In the genomic region with DNA sequence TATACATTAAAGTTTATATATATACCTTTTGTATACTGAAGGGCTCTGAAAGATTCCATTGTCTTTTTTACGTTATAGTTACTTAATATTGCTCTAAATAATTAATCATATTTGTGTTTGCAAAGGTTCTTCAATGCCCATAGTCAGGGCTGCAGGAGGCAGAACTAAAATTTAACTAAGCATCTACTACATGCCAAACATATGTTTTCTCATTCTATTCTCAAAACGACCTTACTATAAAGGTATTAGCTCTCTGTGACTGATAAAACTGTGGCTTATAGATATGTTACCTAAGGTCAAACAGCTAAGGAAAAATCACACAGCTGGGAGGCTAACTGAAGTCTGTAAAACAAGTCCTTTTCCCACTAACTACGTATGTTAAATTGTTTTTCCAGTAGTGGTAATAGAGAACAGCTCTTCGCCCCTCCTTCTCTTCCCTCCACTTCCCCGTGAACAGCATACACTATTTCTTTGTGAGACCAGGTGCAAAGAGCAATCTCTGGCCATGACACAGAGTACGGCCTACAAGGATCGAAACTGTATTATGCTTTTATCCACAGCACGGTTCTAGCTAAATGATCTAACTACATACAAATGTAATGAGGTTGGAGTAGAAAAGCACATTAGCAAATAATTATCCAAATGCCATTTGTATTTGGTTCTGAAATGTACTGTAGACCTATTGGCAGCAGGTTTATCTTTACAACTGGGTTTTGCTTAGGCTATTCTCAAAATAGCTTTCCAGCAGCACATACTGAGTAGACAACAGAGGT, we compare ENCODE assay signal across 8 cellular contexts. TPM values are rescaled to one million over a fixed set of nuclear protein-coding genes. Genes with fewer than 3 reads are reported as not detected.
DNase-seq lines count a peak whose midpoint lies in the region; ATAC-seq, FAIRE-seq and TF ChIP-seq lines count a peak whose summit lies in the region.

No MANE protein-coding gene starts in this region.

- H3F3A ChIP-seq in Loucy (ENCODE audit: low read depth), result no peaks in the 10 kb centered on the region

- peak overlapping the region; percentile 95 for H3K4me3 Mint-ChIP-seq in Calu3 (ENCODE audit: low read depth, unreplicated experiment)
- H3K4me3 Mint-ChIP-seq in mesothelial cell of epicardium, result peak overlapping the region; percentile 85

- FAIRE-seq in bronchial epithelial cell (lab: Jason Lieb, UNC), result no peak

- H3K36me3 Mint-ChIP-seq in Calu3 (ENCODE audit: insufficient read depth, unreplicated experiment) (peaks cover 37% of the 10 kb centered on the region), mesothelial cell of epicardium (no peaks in the 10 kb centered on the region)

- no peak overlapping the region for H2AFZ ChIP-seq in Loucy (ENCODE audit: low read length)

- H3K27me3 ChIP-seq in Loucy (ENCODE audit: insufficient read depth, low read length, poor library complexity, severe bottlenecking) (peaks cover 5% of the 10 kb centered on the region), bronchial epithelial cell (ENCODE audit: control insufficient read depth, insufficient read depth, low read length) (no peaks in the 10 kb centered on the region)

- H3K79me2 ChIP-seq in Loucy (ENCODE audit: insufficient read depth, low read length), result peaks cover 72% of the 10 kb centered on the region

- no peaks in the 10 kb centered on the region for H3K36me3 ChIP-seq in Loucy (ENCODE audit: insufficient read depth, low read length)
- no peaks in the 10 kb centered on the region for H3K36me3 ChIP-seq in bronchial epithelial cell (ENCODE audit: control insufficient read depth, insufficient read depth, low read length)

- BruUV-seq in Calu3 (replicated peaks; lab: Mats Ljungman, UMichigan), result no TSS peak

- intact Hi-C loops in Calu3 (cut with micrococcal nuclease; ENCODE audit: unreplicated experiment) (no loop called here), posterior cingulate gyrus (cut with DNase I) (no loop called here)

- H4K20me1 ChIP-seq in Loucy (ENCODE audit: insufficient read depth, low read length, poor library complexity, severe bottlenecking), result peaks cover 58% of the 10 kb centered on the region

- H3K9me3 Mint-ChIP-seq in Calu3 (ENCODE audit: low read depth, unreplicated experiment) (no peaks in the 10 kb centered on the region), mesothelial cell of epicardium (no peaks in the 10 kb centered on the region)

- CTCF ChIA-PET in Calu3 (lab: Charles Lee), result interaction anchor here (1.0 kb wide), 2 partner anchors 17 to 242 kb away, joined by 3 to 4 read pairs; no protein-coding TSS in a partner anchor

- H3K27me3 Mint-ChIP-seq in Calu3 (ENCODE audit: unreplicated experiment) (no peaks in the 10 kb centered on the region), mesothelial cell of epicardium (ENCODE audit: low read depth) (no peaks in the 10 kb centered on the region)

- DNase-seq in Calu3, result no peak
- peak; percentile 41 for DNase-seq in bronchial epithelial cell (ENCODE audit: low read depth)
- no peak for DNase-seq in mesothelial cell of epicardium (ENCODE audit: low spot score in 2 of 2, unreplicated experiment in 2 of 2)
- DNase-seq in posterior cingulate gyrus, result no peak
- DNase-seq in GF-D8 (lab: John Stamatoyannopoulos, UW), result no peak
- no peak for DNase-seq in putamen (ENCODE audit: low spot score)

- no peaks in the 10 kb centered on the region for H3K9me2 ChIP-seq in Loucy (replicated peaks; ENCODE audit: low read depth, low read length)

- H3K27ac Mint-ChIP-seq in Calu3 (ENCODE audit: unreplicated experiment) (peak overlapping the region; percentile 81), mesothelial cell of epicardium (peak overlapping the region; percentile 96)

- no peak for TF ChIP-seq CTCF in Calu3 (IDR thresholded peaks at IDR 0.05; ENCODE audit: unreplicated experiment)
- TF ChIP-seq CTCF in Loucy (conservative IDR thresholded peaks at IDR 0.05; ENCODE audit: low read length), result no peak
- TF ChIP-seq CTCF in bronchial epithelial cell (IDR thresholded peaks at IDR 0.05; ENCODE audit: insufficient read depth, low read length, severe bottlenecking), result no peak
- no peak for TF ChIP-seq CTCF in mesothelial cell of epicardium (IDR thresholded peaks at IDR 0.05; ENCODE audit: unreplicated experiment)

- H3K4me1 ChIP-seq in Loucy (ENCODE audit: insufficient read depth, low read length, poor library complexity, severe bottlenecking), result peaks cover 43% of the 10 kb centered on the region

- H3K4me3 ChIP-seq in Loucy (ENCODE audit: low read length, poor library complexity, severe bottlenecking) (peak overlapping the region; percentile 94), bronchial epithelial cell (ENCODE audit: low read depth, low read length) (peak overlapping the region; percentile 95)

- peak overlapping the region; percentile 88 for H3K4me2 ChIP-seq in Loucy (ENCODE audit: low read depth, low read length, poor library complexity, severe bottlenecking)

- ATAC-seq in GM18870 (IDR thresholded peaks at IDR 0.05; ENCODE audit: unreplicated experiment), result no peak

- no peaks in the 10 kb centered on the region for H3K9me3 ChIP-seq in Loucy (ENCODE audit: insufficient read depth, low read depth, low read length)

- H3K9ac ChIP-seq in Loucy (ENCODE audit: low read depth, low read length, poor library complexity, severe bottlenecking), result peak overlapping the region; percentile 94

- H3K4me1 Mint-ChIP-seq in Calu3 (ENCODE audit: low read depth, unreplicated experiment) (peaks cover 34% of the 10 kb centered on the region), mesothelial cell of epicardium (peaks cover 34% of the 10 kb centered on the region)

RNA-seq across cellular contexts. Expression of a gene that starts 1.7 kb away (rescaled TPM):
- 27.1 and 29.7 TPM in 2 replicates for total RNA-seq in Calu3 (2022)
- total RNA-seq in bronchial epithelial cell, result 15.0 and 16.3 TPM in 2 replicates
- 45.6 to 51.9 TPM (median 49.4 TPM) in 3 replicates for total RNA-seq in mesothelial cell of epicardium

RNA-seq across cellular contexts. Expression of a gene that starts 45.1 kb away (rescaled TPM):
- total RNA-seq in Calu3 (2022), result 24.1 and 29.3 TPM in 2 replicates
- total RNA-seq in bronchial epithelial cell, result 24.7 and 29.4 TPM in 2 replicates
- total RNA-seq in mesothelial cell of epicardium, result 25.0 to 27.8 TPM (median 27.0 TPM) in 3 replicates
